ENCODE assay signal across 16 cellular contexts in genomic region chr1:204313675-204314074, GRCh38. TPM values are rescaled to one million over a fixed set of nuclear protein-coding genes. Genes with fewer than 3 reads are reported as not detected.
DNase-seq lines count a peak whose midpoint lies in the region; ATAC-seq lines count a peak whose summit lies in the region.
"Had no signal": no experiment of that assay in that cellular context is flagged by ENCODE, and none has a peak within 500 bp of the region (broad histone marks: within the 10 kb centered on the region; RNA-seq: fewer than 3 reads in every experiment).

No MANE protein-coding gene starts in this region.

- no peak overlapping the region for H2BK12ac ChIP-seq in neuronal stem cell (ENCODE audit: low read length)

- H3K36me3 Mint-ChIP-seq in effector memory CD8-positive, alpha-beta T cell (ENCODE audit: insufficient read depth): no peaks in the 10 kb centered on the region
- H3K36me3 Mint-ChIP-seq: activated naive CD4-positive, alpha-beta T cell treated with anti-CD3 and anti-CD28 coated beads, Interleukin-2, amount 10 ng/mL, durations not matched to agents 7 days and 5 days; CD4-positive, alpha-beta memory T cell had no signal

- H3K4me2 ChIP-seq in neuronal stem cell (ENCODE audit: insufficient read depth, low read length, poor library complexity, severe bottlenecking): no peak overlapping the region
- H3K4me2 ChIP-seq: KMS-11 had no signal

- no peak overlapping the region for H2BK120ac ChIP-seq in neuronal stem cell (ENCODE audit: low read depth, low read length)

- H3K4me3 ChIP-seq in SJCRH30 (no peak overlapping the region), mesodermal cell (ENCODE audit: extremely low read depth, insufficient read depth, low read length, poor library complexity, severe bottlenecking) (no peak overlapping the region), neuronal stem cell (ENCODE audit: low read length in 2 of 2) (no peak overlapping the region)

- DNase-seq in DMS153 (lab: John Stamatoyannopoulos, UW): peak; percentile 83
- peak; percentile 85 for DNase-seq in NCI-H1436 (lab: John Stamatoyannopoulos, UW)
- DNase-seq in SJCRH30: peak; percentile 24 to 48
- no peak for DNase-seq in neuronal stem cell (ENCODE audit: low spot score)
- no peak for DNase-seq in NOMO-1 treated with dmso at 0.1 percent for 144 hours (lab: John Stamatoyannopoulos, UW; ENCODE audit: unreplicated experiment)
- DNase-seq in stimulated activated CD4-positive, alpha-beta T cell treated with anti-CD3 and anti-CD28 coated beads, Interleukin-12 subunit alpha, Interleukin-12 subunit beta, amount 100 ng/mL, for 4 hours: no peak
- DNase-seq in effector memory CD8-positive, alpha-beta T cell: no peak
- DNase-seq: activated CD8-positive, alpha-beta T cell treated with anti-CD3 and anti-CD28 coated beads for 36 hours; activated naive CD4-positive, alpha-beta T cell treated with anti-CD3 and anti-CD28 coated beads, Interleukin-2, amount 10 ng/mL, durations not matched to agents 7 days and 5 days; CD4-positive, alpha-beta memory T cell; cerebellar nuclear complex; retina; stimulated activated CD4-positive, alpha-beta T cell treated with anti-CD3 and anti-CD28 coated beads, Interleukin-4, amount 100 ng/mL, for 4 hours; T-helper 1 cell had no signal

- no peak overlapping the region for H2BK5ac ChIP-seq in neuronal stem cell (ENCODE audit: low read length)

- no peak overlapping the region for H2BK15ac ChIP-seq in neuronal stem cell (ENCODE audit: low read length)

- H2AK5ac ChIP-seq in neuronal stem cell (ENCODE audit: low read depth, low read length): no peak overlapping the region

- no peak overlapping the region for H3K23ac ChIP-seq in neuronal stem cell (ENCODE audit: low read depth, low read length, poor library complexity)

- no peak overlapping the region for H3K9ac ChIP-seq in neuronal stem cell (ENCODE audit: low read depth, low read length, poor library complexity)
- H3K9ac ChIP-seq: KMS-11 had no signal

- no peak overlapping the region for H3K27ac ChIP-seq in SJCRH30
- peak overlapping the region; percentile 49 for H3K27ac ChIP-seq in mesodermal cell (ENCODE audit: low read depth, low read length, severe bottlenecking)
- no peak overlapping the region for H3K27ac ChIP-seq in neuronal stem cell (replicated peaks; ENCODE audit: low read length)
- H3K27ac ChIP-seq: KMS-11 had no signal

- H4K91ac ChIP-seq in neuronal stem cell (ENCODE audit: low read depth, low read length, poor library complexity): no peak overlapping the region

- H3K27ac Mint-ChIP-seq in effector memory CD8-positive, alpha-beta T cell: no peak overlapping the region
- H3K27ac Mint-ChIP-seq: activated CD8-positive, alpha-beta T cell treated with anti-CD3 and anti-CD28 coated beads for 36 hours; activated naive CD4-positive, alpha-beta T cell treated with anti-CD3 and anti-CD28 coated beads, Interleukin-2, amount 10 ng/mL, durations not matched to agents 7 days and 5 days had no signal

- peaks cover 45% of the 10 kb centered on the region for H3K4me1 ChIP-seq in SJCRH30
- H3K4me1 ChIP-seq in mesodermal cell (ENCODE audit: control insufficient read depth, insufficient read depth, low read length, poor library complexity, severe bottlenecking): peaks cover 27% of the 10 kb centered on the region
- peaks cover 2 to 20% of the 10 kb centered on the region in 2 donors for H3K4me1 ChIP-seq in neuronal stem cell (ENCODE audit: control insufficient read depth in 2 of 2, insufficient read depth in 1 of 2, low read depth in 1 of 2, low read length in 2 of 2)

- no peak for ATAC-seq in effector memory CD8-positive, alpha-beta T cell (replicated peaks)
- ATAC-seq: activated CD8-positive, alpha-beta T cell treated with anti-CD3 and anti-CD28 coated beads for 36 hours had no signal

- H3K9me3 ChIP-seq in SJCRH30 (replicated peaks): no peaks in the 10 kb centered on the region
- H3K9me3 ChIP-seq in mesodermal cell (ENCODE audit: control insufficient read depth, low read length): no peaks in the 10 kb centered on the region
- no peaks in the 10 kb centered on the region for H3K9me3 ChIP-seq in neuronal stem cell (replicated peaks in 1 of 2; ENCODE audit: control insufficient read depth in 2 of 2, insufficient read depth in 1 of 2, low read depth in 1 of 2, low read length in 2 of 2)

- 67% methylated on average over 3 of the region's 4 CpGs; no CpG with 5 or more reads in 1 of the 2 experiments for WGBS in mesodermal cell (ENCODE audit: insufficient coverage in 2 of 2), 2 experiments
- WGBS in neuronal stem cell (ENCODE audit: extremely low coverage in 2 of 2, insufficient read length in 2 of 2, insufficient replicate concordance in 1 of 2), 2 donors: no CpG with 5 or more reads among the region's 4 CpGs

- no peak overlapping the region for H3K14ac ChIP-seq in neuronal stem cell (ENCODE audit: low read length)

- H3K79me1 ChIP-seq in neuronal stem cell (ENCODE audit: low read depth, low read length): no peaks in the 10 kb centered on the region

- no peak overlapping the region for H2AFZ ChIP-seq in neuronal stem cell (ENCODE audit: low read length)

- H3K4me1 Mint-ChIP-seq in effector memory CD8-positive, alpha-beta T cell (ENCODE audit: low read depth in 2 of 2): peaks cover 0 to 1% of the 10 kb centered on the region in 2 donors
- H3K4me1 Mint-ChIP-seq: activated naive CD4-positive, alpha-beta T cell treated with anti-CD3 and anti-CD28 coated beads, Interleukin-2, amount 10 ng/mL, durations not matched to agents 7 days and 5 days; CD4-positive, alpha-beta memory T cell had no signal

- H4K8ac ChIP-seq in neuronal stem cell (ENCODE audit: low read depth, low read length): no peak overlapping the region

- H3K27me3 ChIP-seq in SJCRH30: no peaks in the 10 kb centered on the region
- no peaks in the 10 kb centered on the region for H3K27me3 ChIP-seq in neuronal stem cell (ENCODE audit: control insufficient read depth in 3 of 3, insufficient read depth in 3 of 3, low read depth in 1 of 3, low read length in 3 of 3)

- no peak overlapping the region for H3K18ac ChIP-seq in neuronal stem cell (ENCODE audit: low read length)

- no peaks in the 10 kb centered on the region for H3K9me3 Mint-ChIP-seq in effector memory CD8-positive, alpha-beta T cell
- H3K9me3 Mint-ChIP-seq: activated CD8-positive, alpha-beta T cell treated with anti-CD3 and anti-CD28 coated beads for 36 hours; activated naive CD4-positive, alpha-beta T cell treated with anti-CD3 and anti-CD28 coated beads, Interleukin-2, amount 10 ng/mL, durations not matched to agents 7 days and 5 days; CD4-positive, alpha-beta memory T cell had no signal

- H3K36me3 ChIP-seq in SJCRH30 (no peaks in the 10 kb centered on the region), mesodermal cell (ENCODE audit: control insufficient read depth, insufficient read depth, low read length) (no peaks in the 10 kb centered on the region), neuronal stem cell (replicated peaks in 1 of 2; ENCODE audit: control insufficient read depth in 2 of 2, insufficient read depth in 2 of 2, low read length in 2 of 2) (no peaks in the 10 kb centered on the region)

- no peak overlapping the region for H3K4me3 Mint-ChIP-seq in effector memory CD8-positive, alpha-beta T cell
- H3K4me3 Mint-ChIP-seq: activated CD8-positive, alpha-beta T cell treated with anti-CD3 and anti-CD28 coated beads for 36 hours; activated naive CD4-positive, alpha-beta T cell treated with anti-CD3 and anti-CD28 coated beads, Interleukin-2, amount 10 ng/mL, durations not matched to agents 7 days and 5 days had no signal

- peaks cover 36 to 58% of the 10 kb centered on the region in 2 donors for H3K27me3 Mint-ChIP-seq in effector memory CD8-positive, alpha-beta T cell

- H3K4ac ChIP-seq in neuronal stem cell (ENCODE audit: low read length): no peak overlapping the region

RNA-seq across cellular contexts. Expression of gene PLEKHA6, which starts 46.1 kb away (rescaled TPM):
- 1.2 and 1.5 TPM in 2 replicates for total RNA-seq in SJCRH30 (2014; rRNA removed; shearing (Covaris generic))
- 7.6 TPM for polyA plus RNA-seq in mesodermal cell (2013, experiment 1 of 2)
- polyA plus RNA-seq in mesodermal cell (2013, experiment 2 of 2): 9.2 TPM
- polyA plus RNA-seq in neuronal stem cell (2013, experiment 1 of 2): 0.49 TPM
- polyA plus RNA-seq in neuronal stem cell (2013, experiment 2 of 2): 0.48 TPM

Comparison
In these comparisons a context has a peak if more than half of its experiments do, and no peak if none do; other contexts are left out.
1. DNase-seq: peak in DMS153 (single experiment), NCI-H1436 (single experiment) and SJCRH30 (2 of 2); none in neuronal stem cell (single experiment), NOMO-1 treated with dmso at 0.1 percent for 144 hours (single experiment), stimulated activated CD4-positive, alpha-beta T cell treated with anti-CD3 and anti-CD28 coated beads, Interleukin-12 subunit alpha, Interleukin-12 subunit beta, amount 100 ng/mL, for 4 hours (single experiment) and effector memory CD8-positive, alpha-beta T cell (0 of 3).